ENCODE assay signal across 10 cellular contexts in the genomic region with DNA sequence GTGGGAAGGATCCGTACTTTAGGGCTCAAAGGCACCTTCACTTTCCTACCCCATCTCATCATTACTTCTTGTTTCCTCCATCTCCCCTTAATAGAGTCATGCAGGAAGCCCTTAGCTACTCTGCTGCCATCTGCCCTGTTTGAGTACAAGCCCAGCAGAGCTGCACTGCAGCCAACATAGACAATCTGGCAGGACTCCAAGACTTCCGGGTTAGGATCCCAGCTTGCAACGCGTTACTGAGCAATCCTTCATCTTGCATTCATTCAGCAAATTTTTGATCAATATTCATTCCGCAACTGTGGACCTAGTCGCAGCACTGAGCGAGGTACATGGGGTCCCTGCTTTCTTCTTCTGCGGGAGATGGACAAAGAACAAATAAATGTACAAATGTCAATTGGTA.
DNase-seq lines count a peak whose midpoint lies in the region; ATAC-seq and TF ChIP-seq lines count a peak whose summit lies in the region.
"Had no signal": no experiment of that assay in that cellular context is flagged by ENCODE, and none has a peak within 500 bp of the region (broad histone marks: within the 10 kb centered on the region; RNA-seq: fewer than 3 reads in every experiment).

No MANE protein-coding gene starts in this region.

- no peaks in the 10 kb centered on the region for H4K20me1 ChIP-seq in IMR-90 (ENCODE audit: insufficient read depth, low read length)

- H3K4me1 ChIP-seq in ACC112 (ENCODE audit: control insufficient read depth, insufficient read depth, low read length, unreplicated experiment): peaks cover 27% of the 10 kb centered on the region
- H3K4me1 ChIP-seq in IMR-90 (ENCODE audit: control insufficient read depth, insufficient read depth, low read length): peaks cover 6% of the 10 kb centered on the region
- H3K4me1 ChIP-seq in SJCRH30: peaks cover 35% of the 10 kb centered on the region
- H3K4me1 ChIP-seq: parathyroid adenoma had no signal

- H3K27me3 ChIP-seq in ACC112 (ENCODE audit: insufficient read depth, low read length) (no peaks in the 10 kb centered on the region), IMR-90 (ENCODE audit: control insufficient read depth, insufficient read depth, low read length) (no peaks in the 10 kb centered on the region; the same call in 1 of the 2 replicates), SJCRH30 (no peaks in the 10 kb centered on the region)

- H2AK5ac ChIP-seq in IMR-90 (ENCODE audit: low read depth, low read length): no peak overlapping the region

- CTCF ChIA-PET in IMR-90 (lab: Yijun Ruan, JAX): interaction anchor here (1.0 kb wide), 1 partner anchor 11 kb away, joined by 3 read pairs; no protein-coding TSS in a partner anchor

- no peak overlapping the region for H3K14ac ChIP-seq in IMR-90 (replicated peaks; ENCODE audit: low read depth, low read length)

- DNase-seq in IMR-90 (peak; percentile 29), SJCRH30 (peak in 1 of 2 experiments; percentile 54), kidney tubule cell (ENCODE audit: low spot score) (peak; percentile 58), NOMO-1 (lab: John Stamatoyannopoulos, UW; ENCODE audit: unreplicated experiment in 2 of 2) (no peak)
- DNase-seq in NK-92 treated with Interleukin-12 subunit alpha and Interleukin-12 subunit beta, amount 100 ng/mL, for 24 hours (lab: John Stamatoyannopoulos, UW): no peak
- no peak for DNase-seq in stimulated activated naive CD8-positive, alpha-beta T cell treated with anti-CD3 and anti-CD28 coated beads, Interleukin-15, amount 100 ng/mL, for 72 hours
- DNase-seq: CD4-positive, CD25-positive, alpha-beta regulatory T cell had no signal

- no peak for TF ChIP-seq CTCF in IMR-90 (conservative IDR thresholded peaks at IDR 0.05; ENCODE audit: low read depth, low read length)

- H3K4me3 ChIP-seq in ACC112 (ENCODE audit: low read depth, low read length): no peak overlapping the region
- no peak overlapping the region for H3K4me3 ChIP-seq in IMR-90 (ENCODE audit: insufficient read depth, low read depth, low read length)
- H3K4me3 ChIP-seq in SJCRH30: no peak overlapping the region

- H2BK120ac ChIP-seq in IMR-90 (ENCODE audit: low read depth, low read length): no peak overlapping the region

- ATAC-seq in IMR-90 (ENCODE audit: low read depth) (no peak), HG02970 (IDR thresholded peaks at IDR 0.05; ENCODE audit: low FRiP score, unreplicated experiment) (no peak)
- ATAC-seq in stimulated activated naive CD8-positive, alpha-beta T cell treated with anti-CD3 and anti-CD28 coated beads, Interleukin-15, amount 100 ng/mL, for 72 hours: no peak

- H2BK15ac ChIP-seq in IMR-90 (ENCODE audit: low read depth, low read length): no peak overlapping the region

- WGBS in IMR-90 (ENCODE audit: extremely low coverage in 2 of 2, insufficient read length in 1 of 2), 2 experiments: 27% methylated on average over 3 of the region's 8 CpGs; no CpG with 5 or more reads in 1 of the 2 experiments

- H3K9ac ChIP-seq in IMR-90 (ENCODE audit: low read depth, low read length): no peak overlapping the region
- H3K9ac ChIP-seq: parathyroid adenoma had no signal

- H3K27me3 Mint-ChIP-seq in stimulated activated naive CD8-positive, alpha-beta T cell treated with anti-CD3 and anti-CD28 coated beads, Interleukin-15, amount 100 ng/mL, for 72 hours: no peaks in the 10 kb centered on the region
- H3K27me3 Mint-ChIP-seq: CD4-positive, CD25-positive, alpha-beta regulatory T cell had no signal

- POLR2A ChIA-PET in IMR-90 (lab: Charles Lee; ENCODE audit: unreplicated experiment): interaction anchor here (0.8 kb wide), 1 partner anchor 21 kb away, joined by 3 read pairs; no protein-coding TSS in a partner anchor

- in situ Hi-C loops in IMR-90 (cut with MboI; ENCODE audit: low sequenced_read_pairs): no loop called here

- H3K4me3 Mint-ChIP-seq in stimulated activated naive CD8-positive, alpha-beta T cell treated with anti-CD3 and anti-CD28 coated beads, Interleukin-15, amount 100 ng/mL, for 72 hours: no peak overlapping the region
- H3K4me3 Mint-ChIP-seq: CD4-positive, CD25-positive, alpha-beta regulatory T cell had no signal

- no peak for TF ChIP-seq POLR2A in IMR-90 (IDR thresholded peaks at IDR 0.05; ENCODE audit: low read depth, low read length)

- peaks cover 20% of the 10 kb centered on the region for H3K4me1 Mint-ChIP-seq in stimulated activated naive CD8-positive, alpha-beta T cell treated with anti-CD3 and anti-CD28 coated beads, Interleukin-15, amount 100 ng/mL, for 72 hours

- H3K79me1 ChIP-seq in IMR-90 (ENCODE audit: low read depth in 1 of 2, low read length in 2 of 2): no peaks in the 10 kb centered on the region

- H3K27ac ChIP-seq in ACC112 (ENCODE audit: low read depth, low read length): peak overlapping the region; percentile 17; the same call in 1 of the 2 replicates
- H3K27ac ChIP-seq in IMR-90 (ENCODE audit: insufficient read depth, low read length): no peak overlapping the region
- H3K27ac ChIP-seq in SJCRH30: peak overlapping the region; percentile 29; the same call in 1 of the 2 replicates
- H3K27ac ChIP-seq: parathyroid adenoma had no signal

- H3K36me3 ChIP-seq in ACC112 (ENCODE audit: insufficient read depth, low read length) (no peaks in the 10 kb centered on the region), IMR-90 (ENCODE audit: control insufficient read depth, insufficient read depth, low read length) (no peaks in the 10 kb centered on the region), SJCRH30 (no peaks in the 10 kb centered on the region)

- no peak overlapping the region for H2BK20ac ChIP-seq in IMR-90 (ENCODE audit: low read depth, low read length)

- no peak overlapping the region for H3K4ac ChIP-seq in IMR-90 (ENCODE audit: low read depth, low read length)

- H2BK5ac ChIP-seq in IMR-90 (ENCODE audit: low read depth, low read length, poor library complexity, severe bottlenecking): no peak overlapping the region

- no peak overlapping the region; the same call in 1 of the 2 replicates for H3K18ac ChIP-seq in IMR-90 (ENCODE audit: low read depth, low read length)

- H2AFZ ChIP-seq in ACC112 (ENCODE audit: low read length, unreplicated experiment): no peak overlapping the region
- no peak overlapping the region for H2AFZ ChIP-seq in IMR-90 (replicated peaks; ENCODE audit: low read length, poor library complexity)
- H2AFZ ChIP-seq: parathyroid adenoma had no signal

- no peaks in the 10 kb centered on the region for H3K9me3 Mint-ChIP-seq in stimulated activated naive CD8-positive, alpha-beta T cell treated with anti-CD3 and anti-CD28 coated beads, Interleukin-15, amount 100 ng/mL, for 72 hours

- H4K91ac ChIP-seq in IMR-90 (ENCODE audit: insufficient read depth, low read depth, low read length): no peak overlapping the region

- intact Hi-C loops in IMR-90 (cut with micrococcal nuclease): no loop called here

- dilution Hi-C loops in IMR-90 (cut with HindIII; ENCODE audit: low sequenced_read_pairs, unreplicated experiment): no loop called here

- H3K27ac Mint-ChIP-seq in stimulated activated naive CD8-positive, alpha-beta T cell treated with anti-CD3 and anti-CD28 coated beads, Interleukin-15, amount 100 ng/mL, for 72 hours: no peak overlapping the region

- no peak overlapping the region for H4K5ac ChIP-seq in IMR-90 (ENCODE audit: low read depth, low read length)

- H3K9me3 ChIP-seq in IMR-90 (ENCODE audit: control insufficient read depth, insufficient read depth, low read length) (no peaks in the 10 kb centered on the region), SJCRH30 (replicated peaks) (no peaks in the 10 kb centered on the region)

- H4K8ac ChIP-seq in IMR-90 (ENCODE audit: low read depth in 2 of 2, low read length in 2 of 2): peak overlapping the region in 1 of 2 experiments; percentile 1; a peak in 1 of 4 replicates

- no peak overlapping the region for H3K56ac ChIP-seq in IMR-90 (ENCODE audit: extremely low read depth, insufficient read depth, low read length)

- no TSS peak for BruUV-seq in IMR-90 (replicated peaks; lab: Mats Ljungman, UMichigan)

- TF ChIP-seq RAD21 in IMR-90 (IDR thresholded peaks at IDR 0.05; ENCODE audit: low read length): no peak

- peaks cover 11% of the 10 kb centered on the region for H3K9me1 ChIP-seq in IMR-90 (ENCODE audit: insufficient read depth, low read length)

- H3K23ac ChIP-seq in IMR-90 (ENCODE audit: low read depth, low read length): no peak overlapping the region

- H3K4me2 ChIP-seq in IMR-90 (ENCODE audit: low read depth, low read length): no peak overlapping the region

- H3K79me2 ChIP-seq in ACC112 (ENCODE audit: control insufficient read depth, insufficient read depth, low read length, unreplicated experiment): no peaks in the 10 kb centered on the region
- H3K79me2 ChIP-seq: parathyroid adenoma had no signal

- no peak overlapping the region for H2AK9ac ChIP-seq in IMR-90 (replicated peaks; ENCODE audit: low read depth, low read length, poor library complexity)

TF ChIP-seq in IMR-90, 13 proteins besides CTCF, POLR2A, EP300 and RAD21 (continues in another document):
- TF ChIP-seq CHD1 (IDR thresholded peaks at IDR 0.05; ENCODE audit: low read depth, low read length) (no peak), MAZ (IDR thresholded peaks at IDR 0.05; ENCODE audit: borderline replicate concordance, low read depth, low read length) (no peak), RFX5 (IDR thresholded peaks at IDR 0.05; ENCODE audit: low read depth, low read length) (no peak), RCOR1 (IDR thresholded peaks at IDR 0.05; ENCODE audit: insufficient replicate concordance, low read length) (no peak), MXI1 (IDR thresholded peaks at IDR 0.05; ENCODE audit: borderline replicate concordance, low read depth, low read length) (no peak), MAFK (IDR thresholded peaks at IDR 0.05; ENCODE audit: low read depth, low read length) (no peak), SMC3 (IDR thresholded peaks at IDR 0.05; ENCODE audit: low read depth, low read length) (no peak)
- TF ChIP-seq, protein P1, sequence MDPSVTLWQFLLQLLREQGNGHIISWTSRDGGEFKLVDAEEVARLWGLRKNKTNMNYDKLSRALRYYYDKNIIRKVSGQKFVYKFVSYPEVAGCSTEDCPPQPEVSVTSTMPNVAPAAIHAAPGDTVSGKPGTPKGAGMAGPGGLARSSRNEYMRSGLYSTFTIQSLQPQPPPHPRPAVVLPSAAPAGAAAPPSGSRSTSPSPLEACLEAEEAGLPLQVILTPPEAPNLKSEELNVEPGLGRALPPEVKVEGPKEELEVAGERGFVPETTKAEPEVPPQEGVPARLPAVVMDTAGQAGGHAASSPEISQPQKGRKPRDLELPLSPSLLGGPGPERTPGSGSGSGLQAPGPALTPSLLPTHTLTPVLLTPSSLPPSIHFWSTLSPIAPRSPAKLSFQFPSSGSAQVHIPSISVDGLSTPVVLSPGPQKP (IDR thresholded peaks at IDR 0.05; ENCODE audit: borderline replicate concordance, low read depth, low read length): no peak
- TF ChIP-seq, protein P2, sequence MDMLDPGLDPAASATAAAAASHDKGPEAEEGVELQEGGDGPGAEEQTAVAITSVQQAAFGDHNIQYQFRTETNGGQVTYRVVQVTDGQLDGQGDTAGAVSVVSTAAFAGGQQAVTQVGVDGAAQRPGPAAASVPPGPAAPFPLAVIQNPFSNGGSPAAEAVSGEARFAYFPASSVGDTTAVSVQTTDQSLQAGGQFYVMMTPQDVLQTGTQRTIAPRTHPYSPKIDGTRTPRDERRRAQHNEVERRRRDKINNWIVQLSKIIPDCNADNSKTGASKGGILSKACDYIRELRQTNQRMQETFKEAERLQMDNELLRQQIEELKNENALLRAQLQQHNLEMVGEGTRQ (IDR thresholded peaks at IDR 0.05; ENCODE audit: low read depth, low read length): no peak

Comparison
In these comparisons a context has a peak if more than half of its experiments do, and no peak if none do; other contexts are left out.
1. DNase-seq: peak in IMR-90 (single experiment) and kidney tubule cell (single experiment); none in NK-92 treated with Interleukin-12 subunit alpha and Interleukin-12 subunit beta, amount 100 ng/mL, for 24 hours (single experiment), stimulated activated naive CD8-positive, alpha-beta T cell treated with anti-CD3 and anti-CD28 coated beads, Interleukin-15, amount 100 ng/mL, for 72 hours (0 of 2) and NOMO-1 (0 of 2).